Comparison of ENCODE assay signal across 13 cellular contexts in genomic region chr20:53841741-53842140, GRCh38.
DNase-seq lines count a peak whose midpoint lies in the region; ATAC-seq and TF ChIP-seq lines count a peak whose summit lies in the region.
"Had no signal": no experiment of that assay in that cellular context is flagged by ENCODE, and none has a peak within 500 bp of the region (broad histone marks: within the 10 kb centered on the region; RNA-seq: fewer than 3 reads in every experiment).

No MANE protein-coding gene starts in this region.

- H3K36me3 ChIP-seq in CD4-positive, CD25-positive, alpha-beta regulatory T cell (ENCODE audit: control insufficient read depth, insufficient read depth, low read length), result no peaks in the 10 kb centered on the region
- no peaks in the 10 kb centered on the region for H3K36me3 ChIP-seq in CD8-positive, alpha-beta memory T cell (ENCODE audit: insufficient read depth, low read length)
- H3K36me3 ChIP-seq in aorta (ENCODE audit: control insufficient read depth in 1 of 2, insufficient read depth in 2 of 2, low read length in 1 of 2), result no peaks in the 10 kb centered on the region
- H3K36me3 ChIP-seq: sigmoid colon had no signal

- peaks cover 43% of the 10 kb centered on the region for H3K4me1 ChIP-seq in CD4-positive, CD25-positive, alpha-beta regulatory T cell (ENCODE audit: control insufficient read depth, insufficient read depth, low read length, poor library complexity, severe bottlenecking)
- H3K4me1 ChIP-seq in CD8-positive, alpha-beta memory T cell (ENCODE audit: insufficient read depth, low read length), result peaks cover 88% of the 10 kb centered on the region
- H3K4me1 ChIP-seq in aorta (ENCODE audit: control insufficient read depth in 1 of 2, insufficient read depth in 2 of 2, low read length in 2 of 2), result no peaks in the 10 kb centered on the region
- H3K4me1 ChIP-seq: sigmoid colon had no signal

- H3K27me3 Mint-ChIP-seq in CD4-positive, CD25-positive, alpha-beta regulatory T cell, result no peaks in the 10 kb centered on the region
- no peaks in the 10 kb centered on the region for H3K27me3 Mint-ChIP-seq in CD8-positive, alpha-beta memory T cell
- H3K27me3 Mint-ChIP-seq in activated CD8-positive, alpha-beta T cell treated with anti-CD3 and anti-CD28 coated beads for 36 hours, result no peaks in the 10 kb centered on the region
- H3K27me3 Mint-ChIP-seq in memory B cell, result no peaks in the 10 kb centered on the region

- ATAC-seq in CD4-positive, CD25-positive, alpha-beta regulatory T cell (ENCODE audit: low read depth in 2 of 2), result no peak
- no peak for ATAC-seq in activated CD8-positive, alpha-beta T cell treated with anti-CD3 and anti-CD28 coated beads for 36 hours
- ATAC-seq in memory B cell (ENCODE audit: low read depth) (no peak), HG02759 (IDR thresholded peaks at IDR 0.05; ENCODE audit: unreplicated experiment) (no peak), aorta (ENCODE audit: low FRiP score) (no peak)

- peaks cover 35 to 82% (median 55%) of the 10 kb centered on the region in 4 donors for H3K4me1 Mint-ChIP-seq in CD4-positive, CD25-positive, alpha-beta regulatory T cell
- peaks cover 73 to 92% (median 91%) of the 10 kb centered on the region in 3 donors for H3K4me1 Mint-ChIP-seq in CD8-positive, alpha-beta memory T cell
- H3K4me1 Mint-ChIP-seq in activated CD8-positive, alpha-beta T cell treated with anti-CD3 and anti-CD28 coated beads for 36 hours (ENCODE audit: low read depth), result peaks cover 77% of the 10 kb centered on the region
- peaks cover 42% of the 10 kb centered on the region for H3K4me1 Mint-ChIP-seq in memory B cell

- H3K36me3 Mint-ChIP-seq in CD4-positive, CD25-positive, alpha-beta regulatory T cell, result no peaks in the 10 kb centered on the region
- no peaks in the 10 kb centered on the region for H3K36me3 Mint-ChIP-seq in CD8-positive, alpha-beta memory T cell
- peaks cover 1% of the 10 kb centered on the region for H3K36me3 Mint-ChIP-seq in activated CD8-positive, alpha-beta T cell treated with anti-CD3 and anti-CD28 coated beads for 36 hours (ENCODE audit: low read depth)
- peaks cover 3% of the 10 kb centered on the region for H3K36me3 Mint-ChIP-seq in memory B cell

- 64 to 65% methylated on average over 3 of the region's 3 CpGs for WGBS in aorta, 2 donors

- POLR2A ChIA-PET in CD8-positive, alpha-beta memory T cell (lab: Charles Lee), result interaction anchor here (0.6 kb wide), 1 partner anchor 10 kb away, joined by 3 read pairs; no protein-coding TSS in a partner anchor
- POLR2A ChIA-PET in activated CD8-positive, alpha-beta T cell treated with anti-CD3 and anti-CD28 coated beads for 36 hours (lab: Charles Lee), result interaction anchor here (0.7 to 1.6 kb wide), 3 partner anchors 24 to 31 kb away, joined by 3 to 5 read pairs (median 4); no protein-coding TSS in a partner anchor

- peak overlapping the region in 3 of 4 donors; percentile 49 to 52 (median 49) for H3K4me3 Mint-ChIP-seq in CD4-positive, CD25-positive, alpha-beta regulatory T cell
- H3K4me3 Mint-ChIP-seq in CD8-positive, alpha-beta memory T cell, result peak overlapping the region in 6 of 7 donors; percentile 33 to 75 (median 56)
- H3K4me3 Mint-ChIP-seq in activated CD8-positive, alpha-beta T cell treated with anti-CD3 and anti-CD28 coated beads for 36 hours, result peak overlapping the region; percentile 34
- no peak overlapping the region for H3K4me3 Mint-ChIP-seq in memory B cell

- H3K9me3 ChIP-seq in CD4-positive, CD25-positive, alpha-beta regulatory T cell (ENCODE audit: control insufficient read depth in 2 of 2, low read length in 2 of 2), result no peaks in the 10 kb centered on the region
- H3K9me3 ChIP-seq in CD8-positive, alpha-beta memory T cell (ENCODE audit: low read length), result no peaks in the 10 kb centered on the region
- H3K9me3 ChIP-seq in aorta (ENCODE audit: control insufficient read depth, low read length), result no peaks in the 10 kb centered on the region
- H3K9me3 ChIP-seq: sigmoid colon had no signal

- intact Hi-C loops in activated CD8-positive, alpha-beta T cell treated with anti-CD3 and anti-CD28 coated beads for 36 hours (cut with micrococcal nuclease), result loop anchor here (5.0 to 10.0 kb wide), 2 partner anchors 53 to 76 kb away; no protein-coding TSS in a partner anchor
- intact Hi-C loops in aorta (cut with DNase I), result no loop called here

- peak overlapping the region; percentile 61 for H3K27ac ChIP-seq in CD4-positive, CD25-positive, alpha-beta regulatory T cell (ENCODE audit: insufficient read depth, low read length, poor library complexity, severe bottlenecking)
- H3K27ac ChIP-seq in CD8-positive, alpha-beta memory T cell (ENCODE audit: low read depth, low read length), result peak overlapping the region; percentile 76
- no peak overlapping the region for H3K27ac ChIP-seq in aorta (ENCODE audit: low read depth in 1 of 2, low read length in 2 of 2)
- H3K27ac ChIP-seq: sigmoid colon had no signal

- H3K9me3 Mint-ChIP-seq in CD4-positive, CD25-positive, alpha-beta regulatory T cell, result peaks cover 0 to 4% (median 1%) of the 10 kb centered on the region in 7 donors
- peaks cover 0 to 4% (median 0%) of the 10 kb centered on the region in 5 donors for H3K9me3 Mint-ChIP-seq in CD8-positive, alpha-beta memory T cell
- H3K9me3 Mint-ChIP-seq in activated CD8-positive, alpha-beta T cell treated with anti-CD3 and anti-CD28 coated beads for 36 hours, result no peaks in the 10 kb centered on the region
- peaks cover 4% of the 10 kb centered on the region for H3K9me3 Mint-ChIP-seq in memory B cell

- peak overlapping the region; percentile 85 to 98 (median 85) for H3K27ac Mint-ChIP-seq in CD4-positive, CD25-positive, alpha-beta regulatory T cell
- H3K27ac Mint-ChIP-seq in CD8-positive, alpha-beta memory T cell, result peak overlapping the region; percentile 76 to 99 (median 94)
- H3K27ac Mint-ChIP-seq in activated CD8-positive, alpha-beta T cell treated with anti-CD3 and anti-CD28 coated beads for 36 hours, result peak overlapping the region; percentile 97
- H3K27ac Mint-ChIP-seq in memory B cell, result peak overlapping the region; percentile 76

- no peaks in the 10 kb centered on the region for H3K27me3 ChIP-seq in CD4-positive, CD25-positive, alpha-beta regulatory T cell (ENCODE audit: control insufficient read depth, insufficient read depth, low read length)
- H3K27me3 ChIP-seq in CD8-positive, alpha-beta memory T cell (ENCODE audit: insufficient read depth, low read length, poor library complexity, severe bottlenecking), result no peaks in the 10 kb centered on the region
- H3K27me3 ChIP-seq in aorta (ENCODE audit: control insufficient read depth in 1 of 2, insufficient read depth in 2 of 2, low read length in 1 of 2), result no peaks in the 10 kb centered on the region
- H3K27me3 ChIP-seq: sigmoid colon had no signal

- no peak for DNase-seq in CD4-positive, CD25-positive, alpha-beta regulatory T cell
- no peak for DNase-seq in CD8-positive, alpha-beta memory T cell
- DNase-seq in activated CD8-positive, alpha-beta T cell treated with anti-CD3 and anti-CD28 coated beads for 36 hours, result no peak
- no peak for DNase-seq in memory B cell (ENCODE audit: low spot score in 2 of 2)
- DNase-seq in NCI-H774 (lab: John Stamatoyannopoulos, UW), result no peak
- no peak for DNase-seq in aorta
- no peak for DNase-seq in activated CD4-positive, CD25-positive, alpha-beta regulatory T cell treated with anti-CD3 and anti-CD28 coated beads, Interleukin-2, amount 50 U/mL, for 72 hours
- DNase-seq: Kasumi-1, NCI-H1417, NCI-H2171, NCI-H526, sigmoid colon had no signal

- TF ChIP-seq CTCF in activated CD8-positive, alpha-beta T cell treated with anti-CD3 and anti-CD28 coated beads for 36 hours (IDR thresholded peaks at IDR 0.05), result no peak

- CTCF ChIA-PET in CD8-positive, alpha-beta memory T cell (lab: Charles Lee), result no interaction called here
- CTCF ChIA-PET in activated CD8-positive, alpha-beta T cell treated with anti-CD3 and anti-CD28 coated beads for 36 hours (lab: Charles Lee), result interaction anchor here (5.0 kb wide), 1 partner anchor 24 kb away, joined by 24 read pairs; no protein-coding TSS in a partner anchor

- no peak overlapping the region for H3K4me3 ChIP-seq in CD4-positive, CD25-positive, alpha-beta regulatory T cell (ENCODE audit: low read depth, low read length)
- H3K4me3 ChIP-seq in CD8-positive, alpha-beta memory T cell (ENCODE audit: low read length), result no peak overlapping the region
- H3K4me3 ChIP-seq in aorta (ENCODE audit: low read length in 2 of 2), result no peak overlapping the region
- H3K4me3 ChIP-seq: sigmoid colon had no signal

Comparison
In these comparisons a context has a peak if more than half of its experiments do, and no peak if none do; other contexts are left out.
1. H3K27ac ChIP-seq: peak in CD4-positive, CD25-positive, alpha-beta regulatory T cell (single experiment) and CD8-positive, alpha-beta memory T cell (single experiment); none in aorta (0 of 2).
2. Peak in every context shown above with its lines, with median percentiles within 50 percentile points of each other: H3K27ac Mint-ChIP-seq.